In the genomic region with DNA sequence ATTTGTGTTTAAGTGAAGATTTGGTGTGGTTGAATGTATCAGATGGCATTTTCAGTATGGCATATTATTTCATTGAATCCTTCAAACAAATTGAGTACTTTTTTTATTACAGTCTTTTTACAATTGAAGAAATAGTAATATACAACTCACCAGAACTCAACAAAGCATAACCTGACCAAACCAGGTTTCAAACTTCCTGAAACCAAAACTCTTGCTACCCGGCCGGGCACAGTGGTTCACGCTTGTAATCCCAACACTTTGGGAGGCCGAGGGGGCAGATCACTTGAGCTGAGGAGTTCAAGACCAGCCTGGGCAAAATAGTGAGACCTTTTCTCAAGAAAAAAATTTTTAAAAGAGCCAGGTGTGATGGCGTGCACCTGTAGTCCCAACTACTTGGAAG, we compare ENCODE assay signal across 19 cellular contexts.
DNase-seq lines count a peak whose midpoint lies in the region; ATAC-seq and TF ChIP-seq lines count a peak whose summit lies in the region.
"Had no signal": no experiment of that assay in that cellular context is flagged by ENCODE, and none has a peak within 500 bp of the region (broad histone marks: within the 10 kb centered on the region; RNA-seq: fewer than 3 reads in every experiment).

No MANE protein-coding gene starts in this region.

- no peak for ATAC-seq in stimulated activated naive B cell treated with anti-CD40 and anti-IgM and Interleukin-4, amounts not matched to agents 10 μg/mL and 1 μg/mL and 100 μg/mL, for 72 hours (replicated peaks)
- ATAC-seq in HG02852 (IDR thresholded peaks at IDR 0.05; ENCODE audit: unreplicated experiment) (no peak), HG02623 (IDR thresholded peaks at IDR 0.05; ENCODE audit: unreplicated experiment) (no peak)

- H3K27ac Mint-ChIP-seq in stimulated activated naive B cell treated with anti-CD40 and anti-IgM and Interleukin-4, amounts not matched to agents 10 μg/mL and 1 μg/mL and 100 μg/mL, for 72 hours: peak overlapping the region; percentile 74
- H3K27ac Mint-ChIP-seq: CD4-positive, alpha-beta T cell; HFFc6 had no signal

- H3K27me3 Mint-ChIP-seq in stimulated activated naive B cell treated with anti-CD40 and anti-IgM and Interleukin-4, amounts not matched to agents 10 μg/mL and 1 μg/mL and 100 μg/mL, for 72 hours: no peaks in the 10 kb centered on the region
- H3K27me3 Mint-ChIP-seq: CD4-positive, alpha-beta T cell; CD8-positive, alpha-beta memory T cell had no signal

- H3K4me1 Mint-ChIP-seq in stimulated activated naive B cell treated with anti-CD40 and anti-IgM and Interleukin-4, amounts not matched to agents 10 μg/mL and 1 μg/mL and 100 μg/mL, for 72 hours: peaks cover 0 to 9% of the 10 kb centered on the region in 2 donors
- H3K4me1 Mint-ChIP-seq: CD14-positive monocyte had no signal

- H3K36me3 Mint-ChIP-seq in stimulated activated naive B cell treated with anti-CD40 and anti-IgM and Interleukin-4, amounts not matched to agents 10 μg/mL and 1 μg/mL and 100 μg/mL, for 72 hours: peaks cover 0 to under 1% of the 10 kb centered on the region in 2 donors
- H3K36me3 Mint-ChIP-seq: CD14-positive monocyte; CD8-positive, alpha-beta memory T cell had no signal

- no peaks in the 10 kb centered on the region for H3K9me3 Mint-ChIP-seq in stimulated activated naive B cell treated with anti-CD40 and anti-IgM and Interleukin-4, amounts not matched to agents 10 μg/mL and 1 μg/mL and 100 μg/mL, for 72 hours
- H3K9me3 Mint-ChIP-seq: CD4-positive, alpha-beta T cell; CD8-positive, alpha-beta memory T cell; HFFc6 had no signal

- no peak for TF ChIP-seq CTCF in GM12865 (IDR thresholded peaks at IDR 0.05; ENCODE audit: insufficient read depth, low read depth, low read length, missing control alignments)

- H3K4me3 Mint-ChIP-seq in stimulated activated naive B cell treated with anti-CD40 and anti-IgM and Interleukin-4, amounts not matched to agents 10 μg/mL and 1 μg/mL and 100 μg/mL, for 72 hours: no peak overlapping the region
- H3K4me3 Mint-ChIP-seq: CD14-positive monocyte; CD4-positive, alpha-beta T cell; CD8-positive, alpha-beta memory T cell; HFFc6 had no signal

- DNase-seq in GM12865 (ENCODE audit: low read depth) (peak; percentile 34), OCI-M1 (lab: John Stamatoyannopoulos, UW) (peak; percentile 39), ecto neural progenitor cell (ENCODE audit: low spot score) (peak; percentile 20), cerebellar cortex (ENCODE audit: low spot score) (no peak)
- no peak for DNase-seq in stimulated activated naive B cell treated with anti-CD40 and anti-IgM and Interleukin-4, amounts not matched to agents 10 μg/mL and 1 μg/mL and 100 μg/mL, for 72 hours
- DNase-seq: BE2C; CD4-positive, alpha-beta T cell; CD8-positive, alpha-beta memory T cell; DMS 273 treated with DMSO at 0.1 percent for 48 hours; DMS79; EL; GDM1; GOT3; HFFc6 had no signal

- no peak overlapping the region for H3K4me3 ChIP-seq in GM12865 (ENCODE audit: low read depth, low read length)
- H3K4me3 ChIP-seq: BLaER1 treated with 17β-estradiol and CSF1 and Interleukin-3, amounts not matched to agents 10 nM and 100 nM; HAP-1 had no signal

Comparison
In these comparisons a context has a peak if more than half of its experiments do, and no peak if none do; other contexts are left out.
1. DNase-seq: peak in GM12865 (single experiment), OCI-M1 (single experiment) and ecto neural progenitor cell (single experiment); none in stimulated activated naive B cell treated with anti-CD40 and anti-IgM and Interleukin-4, amounts not matched to agents 10 μg/mL and 1 μg/mL and 100 μg/mL, for 72 hours (single experiment) and cerebellar cortex (single experiment).